Comparison of ENCODE assay signal across 12 cellular contexts in the genomic region with DNA sequence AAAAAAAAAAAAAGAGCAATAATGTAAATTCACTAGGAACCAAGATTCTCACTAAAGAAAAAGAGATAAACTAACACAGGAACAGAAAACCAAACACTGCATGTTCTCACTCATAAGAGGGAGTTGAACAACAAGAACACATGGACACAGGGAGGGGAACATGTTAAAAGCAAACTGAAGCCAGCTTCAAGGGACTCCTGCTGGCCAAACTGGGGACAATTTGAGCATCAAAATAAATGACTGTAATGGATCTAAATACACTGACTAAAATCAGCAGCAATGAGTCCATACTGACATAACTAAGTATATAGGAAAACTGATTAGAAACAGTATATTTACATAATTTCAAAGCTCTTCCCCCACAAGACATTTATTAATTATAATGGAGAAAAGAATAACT.
A peak's percentile ranks its signal among the peaks of the same experiment; 100 is the strongest.
DNase-seq lines count a peak whose midpoint lies in the region; ATAC-seq and TF ChIP-seq lines count a peak whose summit lies in the region.
"Had no signal": no experiment of that assay in that cellular context is flagged by ENCODE, and none has a peak within 500 bp of the region (broad histone marks: within the 10 kb centered on the region; RNA-seq: fewer than 3 reads in every experiment).

No MANE protein-coding gene starts in this region.

- H3K4me1 ChIP-seq in HCT116 (ENCODE audit: control insufficient read depth in 1 of 2, insufficient read depth in 2 of 2, low read length in 2 of 2) (no peaks in the 10 kb centered on the region), SK-N-SH (ENCODE audit: control insufficient read depth in 1 of 2, insufficient read depth in 2 of 2, low read depth in 1 of 2, low read length in 1 of 2) (peaks cover 0 to 5% of the 10 kb centered on the region in 2 experiments; a peak in 1 of 4 replicates), liver (ENCODE audit: control insufficient read depth in 4 of 4, insufficient read depth in 4 of 4, low read length in 3 of 4) (no peaks in the 10 kb centered on the region), tibial nerve (no peaks in the 10 kb centered on the region)

- H3K27me3 ChIP-seq in HCT116 (ENCODE audit: insufficient read depth, low read length) = no peaks in the 10 kb centered on the region
- H3K27me3 ChIP-seq in SK-N-SH (ENCODE audit: insufficient read depth) = no peaks in the 10 kb centered on the region
- H3K27me3 ChIP-seq in liver (ENCODE audit: control insufficient read depth in 4 of 4, insufficient read depth in 4 of 4, low read length in 3 of 4) = no peaks in the 10 kb centered on the region
- no peaks in the 10 kb centered on the region for H3K27me3 ChIP-seq in tibial nerve

- DNase-seq in EH (ENCODE audit: low read depth) = peak; percentile 20
- DNase-seq in HCT116 (ENCODE audit: low read depth, low spot score) = no peak
- DNase-seq in SK-N-SH = no peak
- DNase-seq in tibial nerve (ENCODE audit: low spot score in 2 of 2) = no peak
- DNase-seq: aorta, midbrain, NCI-H2029, T-helper 1 cell had no signal

- H2AFZ ChIP-seq in HCT116 (ENCODE audit: low read depth, low read length, poor library complexity, severe bottlenecking) (no peak overlapping the region), SK-N-SH (ENCODE audit: low read depth) (no peak overlapping the region)

- TF ChIP-seq POLR2A in HCT116 (IDR thresholded peaks at IDR 0.05; ENCODE audit: borderline replicate concordance, extremely low read depth, insufficient read depth, insufficient read length) (no peak), tibial nerve (IDR thresholded peaks at IDR 0.05) (no peak)

- H3K27ac ChIP-seq in HCT116 (ENCODE audit: low read depth, low read length) (no peak overlapping the region), SK-N-SH (ENCODE audit: low read depth in 2 of 2, low read length in 1 of 2) (no peak overlapping the region), liver (ENCODE audit: low read depth in 1 of 2, low read length in 2 of 2) (no peak overlapping the region), tibial nerve (no peak overlapping the region)

- intact Hi-C loops in HCT116 (cut with micrococcal nuclease) = no loop called here

- no TSS peak for BruUV-seq in HCT116 (replicated peaks; lab: Mats Ljungman, UMichigan)

- RAD21 ChIA-PET in HCT116 (lab: Charles Lee; ENCODE audit: low non-redundant PET in 1 of 2, low total read pairs in 2 of 2, uncharacterized antibody in 2 of 2, unreplicated experiment in 2 of 2) = no interaction called here

- H3K36me3 ChIP-seq in HCT116 (ENCODE audit: control insufficient read depth in 1 of 2, insufficient read depth in 2 of 2, low read length in 2 of 2) = no peaks in the 10 kb centered on the region
- peaks cover 6 to 10% of the 10 kb centered on the region in 2 experiments for H3K36me3 ChIP-seq in SK-N-SH (replicated peaks in 1 of 2; ENCODE audit: control insufficient read depth in 1 of 2, insufficient read depth in 2 of 2, low read length in 1 of 2)
- peaks cover 0 to 8% (median 3%) of the 10 kb centered on the region in 4 donors for H3K36me3 ChIP-seq in liver (ENCODE audit: control insufficient read depth in 4 of 4, insufficient read depth in 3 of 4, low read depth in 1 of 4, low read length in 3 of 4)
- H3K36me3 ChIP-seq in tibial nerve = peaks cover 0 to 32% (median 0%) of the 10 kb centered on the region in 3 donors

- H3F3A ChIP-seq in SK-N-SH (replicated peaks; ENCODE audit: insufficient read depth) = no peaks in the 10 kb centered on the region

- H3K9ac ChIP-seq in HCT116 (ENCODE audit: low read length) = no peak overlapping the region
- no peak overlapping the region for H3K9ac ChIP-seq in SK-N-SH
- H3K9ac ChIP-seq in liver (ENCODE audit: low read depth in 1 of 2, low read length in 2 of 2) = no peak overlapping the region

- no peak for TF ChIP-seq EP300 in SK-N-SH (IDR thresholded peaks at IDR 0.05; ENCODE audit: borderline replicate concordance in 1 of 2, low read depth in 1 of 2, low read length in 1 of 2)
- TF ChIP-seq EP300 in tibial nerve (IDR thresholded peaks at IDR 0.05) = no peak

- H3K79me2 ChIP-seq in HCT116 (ENCODE audit: insufficient read depth, low read length) (peaks cover 40% of the 10 kb centered on the region), SK-N-SH (ENCODE audit: insufficient read depth) (peaks cover 2% of the 10 kb centered on the region; the same call in 1 of the 2 replicates)

- no peaks in the 10 kb centered on the region for H3K9me3 ChIP-seq in HCT116 (ENCODE audit: control insufficient read depth in 1 of 2, insufficient read depth in 1 of 2, low read depth in 1 of 2, low read length in 2 of 2)
- no peaks in the 10 kb centered on the region for H3K9me3 ChIP-seq in SK-N-SH
- H3K9me3 ChIP-seq in liver (ENCODE audit: control insufficient read depth in 4 of 4, low read length in 3 of 4) = no peaks in the 10 kb centered on the region
- peaks cover 0 to 4% (median 0%) of the 10 kb centered on the region in 4 donors for H3K9me3 ChIP-seq in tibial nerve

- ATAC-seq in HCT116 (peak; percentile 75), GM19023 (IDR thresholded peaks at IDR 0.05; ENCODE audit: unreplicated experiment) (no peak), HG02970 (IDR thresholded peaks at IDR 0.05; ENCODE audit: low FRiP score, unreplicated experiment) (no peak), HG02588 (IDR thresholded peaks at IDR 0.05; ENCODE audit: unreplicated experiment) (no peak)

- POLR2A ChIA-PET in HCT116 (lab: Charles Lee) (no interaction called here), SK-N-SH (lab: Yijun Ruan, JAX) (no interaction called here)

- H3K4me3 ChIP-seq in HCT116 (replicated peaks in 1 of 2; ENCODE audit: low read depth in 1 of 2, low read length in 2 of 2) (no peak overlapping the region), SK-N-SH (ENCODE audit: low read depth in 2 of 2, low read length in 1 of 2) (no peak overlapping the region), liver (ENCODE audit: low read depth in 1 of 3, low read length in 3 of 3) (no peak overlapping the region), tibial nerve (no peak overlapping the region)

- H3K4me2 ChIP-seq in HCT116 (ENCODE audit: low read length) (no peak overlapping the region), SK-N-SH (no peak overlapping the region)

- no peaks in the 10 kb centered on the region for H3K9me2 ChIP-seq in HCT116 (ENCODE audit: insufficient read depth)
- no peaks in the 10 kb centered on the region for H3K9me2 ChIP-seq in SK-N-SH

- CTCF ChIA-PET in HCT116 (lab: Charles Lee) = interaction anchor here (0.7 to 1.8 kb wide), 2 partner anchors 265 to 559 kb away, joined by 3 to 6 read pairs; no protein-coding TSS in a partner anchor
- CTCF ChIA-PET in SK-N-SH (lab: Yijun Ruan, JAX) = interaction anchor here (1.0 to 1.2 kb wide), 4 partner anchors 9 to 265 kb away, joined by 3 to 4 read pairs (median 4); no protein-coding TSS in a partner anchor

- TF ChIP-seq CTCF in HCT116 (IDR thresholded peaks at IDR 0.05 in 2 of 3, conservative IDR thresholded peaks at IDR 0.05 in 1 of 3; ENCODE audit: borderline replicate concordance in 1 of 3, insufficient read depth in 1 of 3, low read depth in 2 of 3, low read length in 2 of 3) (peak in 2 of 3 experiments; percentile 29 to 41; a peak in 4 of 6 replicates), SK-N-SH (IDR thresholded peaks at IDR 0.05) (peak; percentile 36; the same call in 1 of the 2 replicates), liver (IDR thresholded peaks at IDR 0.05; ENCODE audit: low read depth, low read length, missing input control) (no peak), tibial nerve (IDR thresholded peaks at IDR 0.05) (no peak)

- TF ChIP-seq RAD21 in HCT116 (IDR thresholded peaks at IDR 0.05; ENCODE audit: low read depth) = 0 out of 2 replicates have a peak, but pooled peaks have one; percentile 15
- peak; percentile 25 for TF ChIP-seq RAD21 in SK-N-SH (IDR thresholded peaks at IDR 0.05; ENCODE audit: low read length)
- TF ChIP-seq RAD21 in liver (IDR thresholded peaks at IDR 0.05) = peak; percentile 9 to 49

- H4K20me1 ChIP-seq in HCT116 (ENCODE audit: insufficient read depth) (peaks cover 15% of the 10 kb centered on the region; the same call in 1 of the 2 replicates), SK-N-SH (ENCODE audit: insufficient read depth) (no peaks in the 10 kb centered on the region)

TF ChIP-seq in HCT116, 20 proteins besides CTCF, POLR2A, EP300 and RAD21 (continues in another document):
- TF ChIP-seq, protein P1, sequence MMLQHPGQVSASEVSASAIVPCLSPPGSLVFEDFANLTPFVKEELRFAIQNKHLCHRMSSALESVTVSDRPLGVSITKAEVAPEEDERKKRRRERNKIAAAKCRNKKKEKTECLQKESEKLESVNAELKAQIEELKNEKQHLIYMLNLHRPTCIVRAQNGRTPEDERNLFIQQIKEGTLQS (IDR thresholded peaks at IDR 0.05) = no peak
- TF ChIP-seq CBX3 (IDR thresholded peaks at IDR 0.05; ENCODE audit: low read depth) (no peak), JUND (IDR thresholded peaks at IDR 0.05) (no peak), ZNF274 (IDR thresholded peaks at IDR 0.05; ENCODE audit: low read depth, low read length) (no peak), ELF1 (IDR thresholded peaks at IDR 0.05; ENCODE audit: borderline replicate concordance, low read depth) (no peak)

TF ChIP-seq in SK-N-SH, 30 proteins besides CTCF, POLR2A, EP300 and RAD21:
- TF ChIP-seq JUND (IDR thresholded peaks at IDR 0.05) = no peak

TF ChIP-seq in liver, 16 proteins besides CTCF, POLR2A, EP300 and RAD21 (continues in another document):
- TF ChIP-seq SP1 (IDR thresholded peaks at IDR 0.05) (no peak), HNF4G (IDR thresholded peaks at IDR 0.05) (no peak), YY1 (IDR thresholded peaks at IDR 0.05) (no peak), NR2F2 (IDR thresholded peaks at IDR 0.05) (no peak), EGR1 (IDR thresholded peaks at IDR 0.05; ENCODE audit: low read depth in 2 of 2) (no peak), GABPA (IDR thresholded peaks at IDR 0.05 in 1 of 2, conservative IDR thresholded peaks at IDR 0.05 in 1 of 2) (no peak), FOXA1 (IDR thresholded peaks at IDR 0.05) (no peak)
- TF ChIP-seq, protein P2, sequence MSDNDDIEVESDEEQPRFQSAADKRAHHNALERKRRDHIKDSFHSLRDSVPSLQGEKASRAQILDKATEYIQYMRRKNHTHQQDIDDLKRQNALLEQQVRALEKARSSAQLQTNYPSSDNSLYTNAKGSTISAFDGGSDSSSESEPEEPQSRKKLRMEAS (IDR thresholded peaks at IDR 0.05) = no peak
- TF ChIP-seq, protein P3, sequence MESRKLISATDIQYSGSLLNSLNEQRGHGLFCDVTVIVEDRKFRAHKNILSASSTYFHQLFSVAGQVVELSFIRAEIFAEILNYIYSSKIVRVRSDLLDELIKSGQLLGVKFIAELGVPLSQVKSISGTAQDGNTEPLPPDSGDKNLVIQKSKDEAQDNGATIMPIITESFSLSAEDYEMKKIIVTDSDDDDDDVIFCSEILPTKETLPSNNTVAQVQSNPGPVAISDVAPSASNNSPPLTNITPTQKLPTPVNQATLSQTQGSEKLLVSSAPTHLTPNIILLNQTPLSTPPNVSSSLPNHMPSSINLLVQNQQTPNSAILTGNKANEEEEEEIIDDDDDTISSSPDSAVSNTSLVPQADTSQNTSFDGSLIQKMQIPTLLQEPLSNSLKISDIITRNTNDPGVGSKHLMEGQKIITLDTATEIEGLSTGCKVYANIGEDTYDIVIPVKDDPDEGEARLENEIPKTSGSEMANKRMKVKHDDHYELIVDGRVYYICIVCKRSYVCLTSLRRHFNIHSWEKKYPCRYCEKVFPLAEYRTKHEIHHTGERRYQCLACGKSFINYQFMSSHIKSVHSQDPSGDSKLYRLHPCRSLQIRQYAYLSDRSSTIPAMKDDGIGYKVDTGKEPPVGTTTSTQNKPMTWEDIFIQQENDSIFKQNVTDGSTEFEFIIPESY (IDR thresholded peaks at IDR 0.05) = no peak

Comparison
In these comparisons a context has a peak if more than half of its experiments do, and no peak if none do; other contexts are left out.
1. CTCF ChIP-seq: peak in HCT116 (2 of 3) and SK-N-SH (single experiment); none in liver (single experiment) and tibial nerve (0 of 5).